25 cellular contexts compared by ENCODE assay signal in the genomic region with DNA sequence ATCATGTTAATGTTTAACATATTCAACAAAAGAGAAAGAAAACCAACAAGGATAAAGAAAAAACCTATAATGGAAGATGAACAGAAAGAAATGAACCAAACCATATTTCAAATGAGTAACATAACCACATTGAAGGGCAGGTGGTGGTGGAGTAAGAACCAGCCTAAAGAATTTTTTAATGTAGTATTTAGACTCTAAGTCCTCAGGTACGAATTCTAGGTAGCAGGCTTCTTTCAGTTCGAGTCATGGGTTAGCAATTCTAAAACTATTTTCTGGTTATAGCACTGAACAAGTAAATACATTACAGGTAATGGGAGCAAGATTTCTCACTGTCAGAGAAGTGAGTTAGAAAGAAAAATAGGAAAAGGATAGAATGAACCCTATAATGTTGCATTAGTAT. TPM values are rescaled to one million over a fixed set of nuclear protein-coding genes. Genes with fewer than 3 reads are reported as not detected.
DNase-seq lines count a peak whose midpoint lies in the region; ATAC-seq, FAIRE-seq and TF ChIP-seq lines count a peak whose summit lies in the region.
"Had no signal": no experiment of that assay in that cellular context is flagged by ENCODE, and none has a peak within 500 bp of the region (broad histone marks: within the 10 kb centered on the region; RNA-seq: fewer than 3 reads in every experiment).

No MANE protein-coding gene starts in this region.

- H3K9me3 ChIP-seq in CD4-positive, alpha-beta T cell (ENCODE audit: control insufficient read depth, low read length), result no peaks in the 10 kb centered on the region
- H3K9me3 ChIP-seq: pancreas, right lobe of liver, SJCRH30, vagina had no signal

- H3K27me3 Mint-ChIP-seq in stimulated activated naive CD8-positive, alpha-beta T cell treated with anti-CD3 and anti-CD28 coated beads, Interleukin-15, amount 100 ng/mL, for 72 hours, result no peaks in the 10 kb centered on the region
- no peaks in the 10 kb centered on the region for H3K27me3 Mint-ChIP-seq in CD4-positive, alpha-beta T cell
- peaks cover 0 to 3% (median 2%) of the 10 kb centered on the region in 3 donors for H3K27me3 Mint-ChIP-seq in immature natural killer cell (ENCODE audit: low read depth in 3 of 3)
- H3K27me3 Mint-ChIP-seq: memory B cell; naive thymus-derived CD4-positive, alpha-beta T cell had no signal

- H3K4me3 Mint-ChIP-seq in stimulated activated naive CD8-positive, alpha-beta T cell treated with anti-CD3 and anti-CD28 coated beads, Interleukin-15, amount 100 ng/mL, for 72 hours, result no peak overlapping the region
- H3K4me3 Mint-ChIP-seq in CD4-positive, alpha-beta T cell, result no peak overlapping the region
- H3K4me3 Mint-ChIP-seq in immature natural killer cell, result no peak overlapping the region
- H3K4me3 Mint-ChIP-seq: memory B cell; naive thymus-derived CD4-positive, alpha-beta T cell; T-helper 1 cell treated with Interleukin-12 subunit alpha and Interleukin-12 subunit beta and Interleukin-4 antibody, amounts not matched to agents 30 μg/mL and 1 μg/mL, for 36 hours had no signal

- POLR2A ChIA-PET in CD4-positive, alpha-beta T cell (lab: Charles Lee), result no interaction called here

- CTCF ChIA-PET in CD4-positive, alpha-beta T cell (lab: Charles Lee), result no interaction called here

- ATAC-seq in stimulated activated naive CD8-positive, alpha-beta T cell treated with anti-CD3 and anti-CD28 coated beads, Interleukin-15, amount 100 ng/mL, for 72 hours, result peak; percentile 59
- no peak for ATAC-seq in stimulated activated naive CD8-positive, alpha-beta T cell treated with anti-CD3 and anti-CD28 coated beads, Interleukin-15, Interleukin-2, amounts not matched to agents 100 U/mL and 50 U/mL, for 24 hours
- peak; percentile 66 for ATAC-seq in HG02678 (IDR thresholded peaks at IDR 0.05; ENCODE audit: unreplicated experiment)
- no peak for ATAC-seq in CD4-positive, alpha-beta T cell (ENCODE audit: poor library complexity)
- ATAC-seq in HG02973 (IDR thresholded peaks at IDR 0.05; ENCODE audit: unreplicated experiment), result no peak
- ATAC-seq: naive thymus-derived CD4-positive, alpha-beta T cell; pancreas; right lobe of liver had no signal

- intact Hi-C loops in CD4-positive, alpha-beta T cell (cut with DNase I, micrococcal nuclease), result no loop called here

- H3K9me3 Mint-ChIP-seq in stimulated activated naive CD8-positive, alpha-beta T cell treated with anti-CD3 and anti-CD28 coated beads, Interleukin-15, amount 100 ng/mL, for 72 hours, result no peaks in the 10 kb centered on the region
- H3K9me3 Mint-ChIP-seq in CD4-positive, alpha-beta T cell, result no peaks in the 10 kb centered on the region
- H3K9me3 Mint-ChIP-seq in immature natural killer cell, result peaks cover 0 to 3% (median 0%) of the 10 kb centered on the region in 6 donors
- H3K9me3 Mint-ChIP-seq: T-helper 1 cell treated with Interleukin-12 subunit alpha and Interleukin-12 subunit beta and Interleukin-4 antibody, amounts not matched to agents 30 μg/mL and 1 μg/mL, for 36 hours had no signal

- no peak overlapping the region for H3K4me3 ChIP-seq in bronchial epithelial cell (ENCODE audit: low read depth, low read length)
- H3K4me3 ChIP-seq: cardiac muscle cell, pancreas, right lobe of liver, SJCRH30, vagina had no signal

- TF ChIP-seq CTCF in bronchial epithelial cell (IDR thresholded peaks at IDR 0.05; ENCODE audit: insufficient read depth, low read length, severe bottlenecking), result no peak
- TF ChIP-seq CTCF in CD4-positive, alpha-beta T cell (IDR thresholded peaks at IDR 0.05), result no peak

- no peak for FAIRE-seq in bronchial epithelial cell (lab: Jason Lieb, UNC)
- FAIRE-seq: G401.6, pancreas had no signal

- no peak for DNase-seq in stimulated activated naive CD8-positive, alpha-beta T cell treated with anti-CD3 and anti-CD28 coated beads, Interleukin-15, amount 100 ng/mL, for 72 hours
- DNase-seq in stimulated activated naive CD8-positive, alpha-beta T cell treated with anti-CD3 and anti-CD28 coated beads, Interleukin-15, Interleukin-2, amounts not matched to agents 100 U/mL and 50 U/mL, for 24 hours, result no peak
- DNase-seq in bronchial epithelial cell (ENCODE audit: low read depth), result peak; percentile 76
- DNase-seq in CD4-positive, alpha-beta T cell, result no peak
- no peak for DNase-seq in nucleus accumbens (lab: John Stamatoyannopoulos, UW)
- DNase-seq in immature natural killer cell, result no peak
- DNase-seq: ACHN; activated CD4-positive, alpha-beta T cell treated with anti-CD3 and anti-CD28 coated beads for 48 hours; dermis blood vessel endothelial cell; foreskin fibroblast; HCEC 1CT; hypothalamus; MM.1S; naive thymus-derived CD4-positive, alpha-beta T cell; pancreas; right lobe of liver; SJCRH30 had no signal

- no peaks in the 10 kb centered on the region for H3K36me3 ChIP-seq in bronchial epithelial cell (ENCODE audit: control insufficient read depth, insufficient read depth, low read length)
- H3K36me3 ChIP-seq: cardiac muscle cell, pancreas, right lobe of liver, vagina had no signal

- no peak overlapping the region for H3K27ac Mint-ChIP-seq in stimulated activated naive CD8-positive, alpha-beta T cell treated with anti-CD3 and anti-CD28 coated beads, Interleukin-15, amount 100 ng/mL, for 72 hours
- H3K27ac Mint-ChIP-seq in CD4-positive, alpha-beta T cell, result no peak overlapping the region
- H3K27ac Mint-ChIP-seq in immature natural killer cell, result no peak overlapping the region
- H3K27ac Mint-ChIP-seq: memory B cell; naive thymus-derived CD4-positive, alpha-beta T cell; T-helper 1 cell treated with Interleukin-12 subunit alpha and Interleukin-12 subunit beta and Interleukin-4 antibody, amounts not matched to agents 30 μg/mL and 1 μg/mL, for 36 hours had no signal

- H3K4me1 Mint-ChIP-seq in stimulated activated naive CD8-positive, alpha-beta T cell treated with anti-CD3 and anti-CD28 coated beads, Interleukin-15, amount 100 ng/mL, for 72 hours, result peaks cover 6% of the 10 kb centered on the region
- H3K4me1 Mint-ChIP-seq in CD4-positive, alpha-beta T cell (ENCODE audit: low read depth), result no peaks in the 10 kb centered on the region
- H3K4me1 Mint-ChIP-seq in immature natural killer cell, result no peaks in the 10 kb centered on the region
- H3K4me1 Mint-ChIP-seq: memory B cell had no signal

- no peaks in the 10 kb centered on the region for H3K27me3 ChIP-seq in bronchial epithelial cell (ENCODE audit: control insufficient read depth, insufficient read depth, low read length)
- no peaks in the 10 kb centered on the region for H3K27me3 ChIP-seq in CD4-positive, alpha-beta T cell (ENCODE audit: control insufficient read depth, insufficient read depth, low read length)
- H3K27me3 ChIP-seq: cardiac muscle cell, pancreas, right lobe of liver, SJCRH30, vagina had no signal

- peaks cover 13% of the 10 kb centered on the region for H3K36me3 Mint-ChIP-seq in CD4-positive, alpha-beta T cell (ENCODE audit: low read depth)
- peaks cover 0 to 5% (median 0%) of the 10 kb centered on the region in 3 donors for H3K36me3 Mint-ChIP-seq in immature natural killer cell

- H3K27ac ChIP-seq in CD4-positive, alpha-beta T cell (ENCODE audit: low read depth, low read length), result no peak overlapping the region
- H3K27ac ChIP-seq: C4-2B, cardiac muscle cell, pancreas, right lobe of liver, SJCRH30, vagina had no signal

RNA-seq across cellular contexts. Expression of a gene that starts 24.4 kb away (rescaled TPM):
- 80.1 and 96.1 TPM in 2 replicates for total RNA-seq in bronchial epithelial cell
- total RNA-seq in CD4-positive, alpha-beta T cell, result 1 to 10 TPM; 2.2 to 2.5 TPM
- polyA plus RNA-seq in immature natural killer cell, result 1 to 10 TPM in 1 of 3 donors, under 1 TPM in 1, not detected in 1; 0.04 to 1.0 TPM

Comparison
In these comparisons a context has a peak if more than half of its experiments do, and no peak if none do; other contexts are left out.
1. ATAC-seq: peak in stimulated activated naive CD8-positive, alpha-beta T cell treated with anti-CD3 and anti-CD28 coated beads, Interleukin-15, amount 100 ng/mL, for 72 hours (single experiment) and HG02678 (single experiment); none in stimulated activated naive CD8-positive, alpha-beta T cell treated with anti-CD3 and anti-CD28 coated beads, Interleukin-15, Interleukin-2, amounts not matched to agents 100 U/mL and 50 U/mL, for 24 hours (single experiment), CD4-positive, alpha-beta T cell (single experiment) and HG02973 (single experiment).
2. RNA of a gene that starts 24.4 kb away (total RNA-seq): 80.1 to 96.1 TPM in bronchial epithelial cell; 2.2 to 2.5 TPM in CD4-positive, alpha-beta T cell; every median in the first group is over 10 times any median in the second.